8 cellular contexts compared by ENCODE assay signal in the genomic region with DNA sequence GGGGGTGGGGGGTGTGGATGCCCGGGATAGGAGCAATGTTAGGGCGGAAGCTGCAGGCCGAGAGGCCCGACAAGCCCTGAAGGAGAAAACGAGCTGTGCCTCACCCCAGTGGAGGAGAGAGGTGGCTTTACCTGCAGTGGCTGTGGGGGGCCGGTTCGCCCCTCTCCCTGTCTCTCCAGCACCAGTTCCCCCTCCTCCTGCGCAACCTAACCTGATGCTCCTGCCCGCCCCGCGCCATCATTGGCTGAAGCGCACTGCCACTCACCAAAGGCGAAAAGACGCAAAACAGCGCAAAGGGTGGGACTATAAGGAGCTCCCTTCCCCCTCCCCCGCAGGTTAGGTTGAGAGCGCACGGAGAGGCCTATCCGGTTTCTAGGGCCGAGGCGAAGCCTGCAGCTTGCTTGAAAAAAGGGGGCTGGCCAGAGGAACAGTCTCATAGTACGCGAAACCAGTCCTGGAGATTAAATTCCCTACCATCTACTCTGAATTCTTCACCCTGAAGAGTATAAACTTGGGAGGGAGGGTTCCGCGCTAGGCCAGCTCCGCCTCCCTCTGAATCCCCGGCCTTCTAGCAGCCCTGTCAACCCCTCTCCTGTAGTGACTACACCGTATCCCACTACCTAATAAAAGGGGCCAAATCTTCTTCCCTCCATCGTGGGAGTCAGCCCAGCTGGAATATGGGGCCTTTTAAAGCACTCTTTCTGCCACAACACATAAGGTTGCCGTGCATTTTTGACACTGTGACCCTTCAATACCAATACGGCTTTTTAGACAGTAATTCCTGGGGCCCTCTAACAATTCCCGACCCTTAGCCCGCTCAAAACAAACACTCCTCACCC. TPM values are rescaled to one million over a fixed set of nuclear protein-coding genes. Genes with fewer than 3 reads are reported as not detected.
DNase-seq lines count a peak whose midpoint lies in the region; ATAC-seq and TF ChIP-seq lines count a peak whose summit lies in the region.

No MANE protein-coding gene starts in this region.

- H3K4me2 ChIP-seq in IMR-90 (ENCODE audit: low read depth, low read length), result peak overlapping the region; percentile 100
- H3K4me2 ChIP-seq in OCI-LY7 (ENCODE audit: low read length), result peak overlapping the region; percentile 73

- H3K4me3 ChIP-seq in IMR-90 (ENCODE audit: insufficient read depth, low read depth, low read length) (peak overlapping the region; percentile 90), OCI-LY7 (ENCODE audit: low read depth, low read length, poor library complexity, severe bottlenecking) (peak overlapping the region; percentile 81), epithelial cell of esophagus (ENCODE audit: low read length) (peak overlapping the region; percentile 79), mononuclear cell (ENCODE audit: low read length) (peak overlapping the region; percentile 75)

- H2AK9ac ChIP-seq in IMR-90 (replicated peaks; ENCODE audit: low read depth, low read length, poor library complexity), result peak overlapping the region; percentile 92

- H2AFZ ChIP-seq in IMR-90 (replicated peaks; ENCODE audit: low read length, poor library complexity) (peak overlapping the region; percentile 92), OCI-LY7 (ENCODE audit: low read length) (peak overlapping the region; percentile 17; the same call in 1 of the 2 replicates)

- peak overlapping the region; percentile 65; the same call in 1 of the 2 replicates for H2AK5ac ChIP-seq in IMR-90 (ENCODE audit: low read depth, low read length)

- ATAC-seq in GM21529 (IDR thresholded peaks at IDR 0.05; ENCODE audit: unreplicated experiment) (peak; percentile 99), IMR-90 (ENCODE audit: low read depth) (peak; percentile 100)

- peak; percentile 90 for DNase-seq in DMS114 treated with DMSO at 0.1 percent for 48 hours (lab: John Stamatoyannopoulos, UW; ENCODE audit: unreplicated experiment)
- peak; percentile 99 for DNase-seq in IMR-90
- DNase-seq in OCI-LY7 (ENCODE audit: low spot score), result peak; percentile 100
- DNase-seq in activated T-cell treated with anti-CD3 and anti-CD28 coated beads for 4 hours, result peak; percentile 100
- peak; percentile 99 for DNase-seq in epithelial cell of esophagus (ENCODE audit: low read depth)
- DNase-seq in stimulated activated CD8-positive, alpha-beta memory T cell treated with anti-CD3 and anti-CD28 coated beads, Interleukin-2, amount 100 ng/mL, for 48 hours (ENCODE audit: low read depth in 2 of 2), result peak; percentile 98

- peak overlapping the region; percentile 17; the same call in 1 of the 2 replicates for H2BK120ac ChIP-seq in IMR-90 (ENCODE audit: low read depth, low read length)

- peak overlapping the region; percentile 96 for H4K5ac ChIP-seq in IMR-90 (ENCODE audit: low read depth, low read length)

- peak overlapping the region; percentile 58 for H3K18ac ChIP-seq in IMR-90 (ENCODE audit: low read depth, low read length)

- TF ChIP-seq CTCF in IMR-90 (conservative IDR thresholded peaks at IDR 0.05; ENCODE audit: low read depth, low read length) (no peak), OCI-LY7 (conservative IDR thresholded peaks at IDR 0.05; ENCODE audit: low read length) (no peak), epithelial cell of esophagus (IDR thresholded peaks at IDR 0.05; ENCODE audit: insufficient read depth, low read depth, low read length, missing control alignments) (no peak)

- peaks cover 8% of the 10 kb centered on the region; the same call in 1 of the 2 replicates for H4K20me1 ChIP-seq in IMR-90 (ENCODE audit: insufficient read depth, low read length)
- peaks cover 21% of the 10 kb centered on the region for H4K20me1 ChIP-seq in OCI-LY7 (ENCODE audit: insufficient read depth, low read length)

- H3K9me3 ChIP-seq in IMR-90 (ENCODE audit: control insufficient read depth, insufficient read depth, low read length), result no peaks in the 10 kb centered on the region
- H3K9me3 ChIP-seq in OCI-LY7 (ENCODE audit: low read length), result no peaks in the 10 kb centered on the region
- no peaks in the 10 kb centered on the region for H3K9me3 ChIP-seq in mononuclear cell (ENCODE audit: low read depth, low read length)

- peaks cover 75% of the 10 kb centered on the region for H3K79me2 ChIP-seq in OCI-LY7 (ENCODE audit: insufficient read depth, low read depth, low read length)

- H3K27me3 ChIP-seq in IMR-90 (ENCODE audit: control insufficient read depth, insufficient read depth, low read length), result no peaks in the 10 kb centered on the region
- no peaks in the 10 kb centered on the region for H3K27me3 ChIP-seq in mononuclear cell (ENCODE audit: insufficient read depth, low read length)

- H3K4me1 ChIP-seq in IMR-90 (ENCODE audit: control insufficient read depth, insufficient read depth, low read length) (peaks cover 5% of the 10 kb centered on the region), OCI-LY7 (ENCODE audit: insufficient read depth, low read length, poor library complexity, severe bottlenecking) (peaks cover 21% of the 10 kb centered on the region), mononuclear cell (ENCODE audit: insufficient read depth, low read length) (peaks cover 18% of the 10 kb centered on the region)

- CTCF ChIA-PET in IMR-90 (lab: Yijun Ruan, JAX), result interaction anchor here (0.6 to 1.9 kb wide), 3 partner anchors 13 to 112 kb away, joined by 3 to 8 read pairs (median 4); partner anchors contain the start of gene CHD8
- CTCF ChIA-PET in OCI-LY7 (lab: Charles Lee; ENCODE audit: unreplicated experiment), result interaction anchor here (0.5 to 1.1 kb wide), 6 partner anchors 11 to 334 kb away, joined by 3 to 5 read pairs (median 3); partner anchors contain the start of genes CHD8 and SALL2

- peak overlapping the region; percentile 91 for H3K9ac ChIP-seq in IMR-90 (ENCODE audit: low read depth, low read length)

- peak overlapping the region; percentile 65; the same call in 1 of the 2 replicates for H3K23ac ChIP-seq in IMR-90 (ENCODE audit: low read depth, low read length)

- WGBS in IMR-90 (ENCODE audit: extremely low coverage in 2 of 2, insufficient read length in 1 of 2), 2 experiments, result 0% methylated on average over 3 of the region's 33 CpGs; no CpG with 5 or more reads in 1 of the 2 experiments

- intact Hi-C loops in IMR-90 (cut with micrococcal nuclease) (loop anchor here (1.0 to 2.0 kb wide), 4 partner anchors 19 to 120 kb away; partner anchors contain the start of genes CHD8, RAB2B and TOX4), OCI-LY7 (cut with micrococcal nuclease; ENCODE audit: unreplicated experiment) (loop anchor here (1.0 to 5.0 kb wide), 3 partner anchors 19 to 170 kb away; partner anchors contain the start of genes CHD8, HNRNPC and SUPT16H)

- no TSS peak for BruUV-seq in IMR-90 (replicated peaks; lab: Mats Ljungman, UMichigan)
- no TSS peak for BruUV-seq in OCI-LY7 (replicated peaks; lab: Mats Ljungman, UMichigan)

- peaks cover 2% of the 10 kb centered on the region; the same call in 1 of the 2 replicates for H3K9me1 ChIP-seq in IMR-90 (ENCODE audit: insufficient read depth, low read length)

- no peak overlapping the region for H2BK20ac ChIP-seq in IMR-90 (ENCODE audit: low read depth, low read length)

- 0 out of 3 replicates have a peak overlapping the region, but pooled peaks have one; percentile 2 for H2BK15ac ChIP-seq in IMR-90 (ENCODE audit: low read depth, low read length)

- H3K27ac ChIP-seq in IMR-90 (ENCODE audit: insufficient read depth, low read length), result peak overlapping the region; percentile 90
- H3K27ac ChIP-seq in OCI-LY7 (ENCODE audit: low read depth, low read length, poor library complexity, severe bottlenecking), result peak overlapping the region; percentile 36

- H4K91ac ChIP-seq in IMR-90 (ENCODE audit: insufficient read depth, low read depth, low read length), result peak overlapping the region; percentile 52

- dilution Hi-C loops in IMR-90 (cut with HindIII; ENCODE audit: low sequenced_read_pairs, unreplicated experiment), result no loop called here

- peak overlapping the region; percentile 92 for H3K14ac ChIP-seq in IMR-90 (replicated peaks; ENCODE audit: low read depth, low read length)

- POLR2A ChIA-PET in IMR-90 (lab: Charles Lee; ENCODE audit: unreplicated experiment) (interaction anchor here (1.0 kb wide), 2 partner anchors 12 to 20 kb away, joined by 3 to 4 read pairs; no protein-coding TSS in a partner anchor), OCI-LY7 (lab: Charles Lee) (interaction anchor here (0.6 to 3.6 kb wide), 19 partner anchors 9 to 297 kb away, joined by 3 to 35 read pairs (median 3); partner anchors contain the start of genes CHD8, RAB2B, SALL2 and TOX4)

- in situ Hi-C loops in IMR-90 (cut with MboI; ENCODE audit: low sequenced_read_pairs), result no loop called here

- peak overlapping the region; percentile 92 to 96 for H4K8ac ChIP-seq in IMR-90 (ENCODE audit: low read depth in 2 of 2, low read length in 2 of 2)

- H2BK5ac ChIP-seq in IMR-90 (ENCODE audit: low read depth, low read length, poor library complexity, severe bottlenecking), result peak overlapping the region; percentile 74

- no peaks in the 10 kb centered on the region for H3K9me2 ChIP-seq in OCI-LY7 (ENCODE audit: insufficient read depth, low read length)

- H3K4ac ChIP-seq in IMR-90 (ENCODE audit: low read depth, low read length), result peak overlapping the region; percentile 81

- no peak for TF ChIP-seq POLR2A in IMR-90 (IDR thresholded peaks at IDR 0.05; ENCODE audit: low read depth, low read length)

- no peak for TF ChIP-seq RAD21 in IMR-90 (IDR thresholded peaks at IDR 0.05; ENCODE audit: low read length)

- peaks cover 13 to 47% of the 10 kb centered on the region in 2 experiments; a peak in 3 of 4 replicates for H3K79me1 ChIP-seq in IMR-90 (ENCODE audit: low read depth in 1 of 2, low read length in 2 of 2)

- H3K36me3 ChIP-seq in IMR-90 (ENCODE audit: control insufficient read depth, insufficient read depth, low read length), result no peaks in the 10 kb centered on the region
- H3K36me3 ChIP-seq in OCI-LY7 (ENCODE audit: insufficient read depth, low read length), result peaks cover 35% of the 10 kb centered on the region

- H3K56ac ChIP-seq in IMR-90 (ENCODE audit: extremely low read depth, insufficient read depth, low read length), result peak overlapping the region; percentile 79

RNA-seq across cellular contexts. Expression of gene CHD8, which starts 18.6 kb away (rescaled TPM):
- 55.0 and 58.9 TPM in 2 replicates for total RNA-seq in IMR-90 (2012; rRNA removed)
- polyA plus RNA-seq in IMR-90 (2012; rRNA removed), result 32.1 and 32.4 TPM in 2 replicates
- polyA plus RNA-seq in IMR-90 (2012; cell fraction: cytosol; rRNA removed), result 14.0 and 14.9 TPM in 2 replicates
- polyA plus RNA-seq in IMR-90 (2012; cell fraction: nucleus; rRNA removed; ENCODE audit: low replicate concordance), result 84.8 and 93.3 TPM in 2 replicates
- total RNA-seq in OCI-LY7 (2014; rRNA removed; shearing (Covaris generic)), result 64.1 and 69.2 TPM in 2 replicates
- total RNA-seq in OCI-LY7 (2022), result 115 and 124 TPM in 2 replicates
- total RNA-seq in mononuclear cell, result 99.9 TPM

RNA-seq across cellular contexts. Expression of gene RAB2B, which starts 39.5 kb away (rescaled TPM):
- total RNA-seq in IMR-90 (2012; rRNA removed) (25.0 and 26.2 TPM in 2 replicates), OCI-LY7 (2022) (18.7 and 24.2 TPM in 2 replicates), mononuclear cell (26.7 TPM)
- polyA plus RNA-seq in IMR-90 (2012; rRNA removed), result 13.7 and 17.1 TPM in 2 replicates
- polyA plus RNA-seq in IMR-90 (2012; cell fraction: cytosol; rRNA removed), result 4.8 TPM in 2 replicates
- polyA plus RNA-seq in IMR-90 (2012; cell fraction: nucleus; rRNA removed; ENCODE audit: low replicate concordance), result 4.2 and 20.8 TPM in 2 replicates
- total RNA-seq in OCI-LY7 (2014; rRNA removed; shearing (Covaris generic)), result 14.4 and 14.5 TPM in 2 replicates

RNA-seq across cellular contexts. Expression of gene TOX4, which starts 39.7 kb away (rescaled TPM):
- total RNA-seq in IMR-90 (2012; rRNA removed), result 26.7 and 31.7 TPM in 2 replicates
- 56.6 and 71.8 TPM in 2 replicates for polyA plus RNA-seq in IMR-90 (2012; rRNA removed)
- polyA plus RNA-seq in IMR-90 (2012; cell fraction: cytosol; rRNA removed), result 16.9 and 26.5 TPM in 2 replicates
- 52.6 and 68.4 TPM in 2 replicates for polyA plus RNA-seq in IMR-90 (2012; cell fraction: nucleus; rRNA removed; ENCODE audit: low replicate concordance)
- total RNA-seq in OCI-LY7 (2014; rRNA removed; shearing (Covaris generic)), result 17.6 and 26.1 TPM in 2 replicates
- total RNA-seq in OCI-LY7 (2022), result 56.2 and 65.4 TPM in 2 replicates
- 51.1 TPM for total RNA-seq in mononuclear cell

RNA-seq across cellular contexts. Expression of gene SUPT16H, which starts 53.5 kb away (rescaled TPM):
- total RNA-seq in IMR-90 (2012; rRNA removed), result 103 and 134 TPM in 2 replicates
- 38.5 and 50.6 TPM in 2 replicates for polyA plus RNA-seq in IMR-90 (2012; rRNA removed)
- 11.2 and 13.8 TPM in 2 replicates for polyA plus RNA-seq in IMR-90 (2012; cell fraction: cytosol; rRNA removed)
- 8.0 and 42.0 TPM in 2 replicates for polyA plus RNA-seq in IMR-90 (2012; cell fraction: nucleus; rRNA removed; ENCODE audit: low replicate concordance)
- 100 and 106 TPM in 2 replicates for total RNA-seq in OCI-LY7 (2014; rRNA removed; shearing (Covaris generic))
- 146 and 151 TPM in 2 replicates for total RNA-seq in OCI-LY7 (2022)
- total RNA-seq in mononuclear cell, result 59.5 TPM

Comparison
In these comparisons a context has a peak if more than half of its experiments do, and no peak if none do; other contexts are left out.
1. Peak in every context shown above with its lines: DNase-seq, ATAC-seq, H3K4me3 ChIP-seq and H3K27ac ChIP-seq.